In genomic region chr10:104120903-104121484, GRCh38 we compare ENCODE assay signal across 8 cellular contexts. TPM values are rescaled to one million over a fixed set of nuclear protein-coding genes. Genes with fewer than 3 reads are reported as not detected.
DNase-seq lines count a peak whose midpoint lies in the region; ATAC-seq and TF ChIP-seq lines count a peak whose summit lies in the region.

No MANE protein-coding gene starts in this region.

- CTCF ChIA-PET in mammary epithelial cell (lab: Charles Lee; ENCODE audit: low non-redundant PET), result interaction anchor here (0.6 to 0.7 kb wide), 4 partner anchors 38 to 357 kb away, joined by 3 to 5 read pairs (median 4); no protein-coding TSS in a partner anchor

- 3% methylated on average over 27 of the region's 28 CpGs for WGBS in mammary epithelial cell (ENCODE audit: low coverage, missing lambda C conversion rate)

- H3K79me2 ChIP-seq in mammary epithelial cell (ENCODE audit: insufficient read depth, low read length), result peaks cover 23% of the 10 kb centered on the region

- TF ChIP-seq CTCF in WERI-Rb-1 (IDR thresholded peaks at IDR 0.05; ENCODE audit: low read depth, low read length), result no peak
- TF ChIP-seq CTCF in mammary epithelial cell (conservative IDR thresholded peaks at IDR 0.05 in 1 of 2, IDR thresholded peaks at IDR 0.05 in 1 of 2; ENCODE audit: extremely low read depth in 1 of 2, insufficient read depth in 1 of 2, low read depth in 1 of 2, low read length in 2 of 2), result no peak

- no peaks in the 10 kb centered on the region for H3K27me3 ChIP-seq in WERI-Rb-1 (ENCODE audit: insufficient read depth, low read depth, severe bottlenecking)
- no peaks in the 10 kb centered on the region for H3K27me3 ChIP-seq in mammary epithelial cell (ENCODE audit: insufficient read depth, low read length)

- H3K27ac ChIP-seq in WERI-Rb-1, result peak overlapping the region; percentile 93
- peak overlapping the region; percentile 100 for H3K27ac ChIP-seq in mammary epithelial cell (ENCODE audit: insufficient read depth, low read depth, low read length)
- peak overlapping the region; percentile 85 to 99 (median 97) for H3K27ac ChIP-seq in skin epidermis

- no peaks in the 10 kb centered on the region for H4K20me1 ChIP-seq in mammary epithelial cell (ENCODE audit: insufficient read depth, low read length)

- H3K9me3 ChIP-seq in WERI-Rb-1 (ENCODE audit: severe bottlenecking), result no peaks in the 10 kb centered on the region
- no peaks in the 10 kb centered on the region for H3K9me3 ChIP-seq in mammary epithelial cell (replicated peaks; ENCODE audit: insufficient read depth, low read length)

- H2AFZ ChIP-seq in mammary epithelial cell (ENCODE audit: low read depth, low read length), result no peak overlapping the region

- in situ Hi-C loops in mammary epithelial cell (cut with MboI; ENCODE audit: low sequenced_read_pairs in 2 of 2), result loop anchor here (5.0 to 10.0 kb wide), 3 partner anchors 34 to 84 kb away; partner anchors contain the start of gene COL17A1 (in 1 of the 2)

- dilution Hi-C loops in mammary epithelial cell (cut with HindIII; ENCODE audit: low sequenced_read_pairs), result loop anchor here (5.0 kb wide), 1 partner anchor 39 kb away; no protein-coding TSS in a partner anchor

- TSS peak; percentile 61 for BruUV-seq in mammary epithelial cell (replicated peaks; lab: Mats Ljungman, UMichigan)

- H3K4me3 ChIP-seq in WERI-Rb-1 (ENCODE audit: low read depth, low read length) (peak overlapping the region; percentile 94), mammary epithelial cell (replicated peaks in 1 of 3; ENCODE audit: insufficient read depth in 1 of 3, low read depth in 2 of 3, low read length in 3 of 3) (peak overlapping the region; percentile 49 to 62 (median 56)), skin epidermis (peak overlapping the region; percentile 32 to 80 (median 68))

- no peaks in the 10 kb centered on the region for H3K36me3 ChIP-seq in WERI-Rb-1
- H3K36me3 ChIP-seq in mammary epithelial cell (ENCODE audit: insufficient read depth, low read length), result no peaks in the 10 kb centered on the region

- H3K4me1 ChIP-seq in mammary epithelial cell (ENCODE audit: insufficient read depth, low read length), result peaks cover 46% of the 10 kb centered on the region

- peak; percentile 40 for ATAC-seq in HG02759 (IDR thresholded peaks at IDR 0.05; ENCODE audit: unreplicated experiment)
- ATAC-seq in GM21619 (IDR thresholded peaks at IDR 0.05; ENCODE audit: unreplicated experiment), result no peak

- peak overlapping the region; percentile 100 for H3K9ac ChIP-seq in mammary epithelial cell (ENCODE audit: insufficient read depth, low read length)

- DNase-seq in GDM1 (lab: John Stamatoyannopoulos, UW) (peak; percentile 46), NCI-H1694 (lab: John Stamatoyannopoulos, UW) (peak; percentile 9), WERI-Rb-1 (peak; percentile 70), mammary epithelial cell (peak; percentile 99), iPS-NIHi11 (ENCODE audit: low spot score) (peak; percentile 64)

- intact Hi-C loops in mammary epithelial cell (cut with micrococcal nuclease), result loop anchor here (1.0 to 5.0 kb wide), 4 partner anchors 27 to 154 kb away; partner anchors contain the start of genes COL17A1 and SLK

- peak overlapping the region; percentile 91 for H3K4me2 ChIP-seq in mammary epithelial cell (ENCODE audit: insufficient read depth, low read depth, low read length)

RNA-seq across cellular contexts. Expression of gene SFR1, which starts 1.0 kb away (rescaled TPM):
- total RNA-seq in mammary epithelial cell, result 10 to 100 TPM in 1 of 2 donors, 1 to 10 TPM in 1; 5.8 to 16.4 TPM
- polyA plus RNA-seq in mammary epithelial cell, result 7.9 TPM
- polyA minus RNA-seq in mammary epithelial cell, result 7.0 TPM

RNA-seq across cellular contexts. Expression of gene COL17A1, which starts 35.3 kb away (rescaled TPM):
- 1,000 to 10,000 TPM; 1,287 to 2,380 TPM for total RNA-seq in mammary epithelial cell
- 2,244 TPM for polyA plus RNA-seq in mammary epithelial cell
- polyA minus RNA-seq in mammary epithelial cell, result 1,040 TPM

Comparison
In these comparisons a context has a peak if more than half of its experiments do, and no peak if none do; other contexts are left out.
1. DNase-seq: peak in every context shown above with its lines; median percentile 99 in mammary epithelial cell; 70 in WERI-Rb-1; 64 in iPS-NIHi11; 46 in GDM1; 9 in NCI-H1694.